8 cellular contexts compared by ENCODE assay signal in genomic region chr13:19862511-19863313, GRCh38. TPM values are rescaled to one million over a fixed set of nuclear protein-coding genes. Genes with fewer than 3 reads are reported as not detected.
A peak's percentile ranks its signal among the peaks of the same experiment; 100 is the strongest.
DNase-seq lines count a peak whose midpoint lies in the region; ATAC-seq and TF ChIP-seq lines count a peak whose summit lies in the region.

No MANE protein-coding gene starts in this region.

- TF ChIP-seq CTCF in WTC11 (IDR thresholded peaks at IDR 0.05) = no peak

- peak overlapping the region; percentile 94 for H3K4me3 ChIP-seq in HUES6 (ENCODE audit: low read depth, low read length)

- peaks cover 11% of the 10 kb centered on the region for H3K36me3 Mint-ChIP-seq in WTC11

- H3K27ac Mint-ChIP-seq in WTC11 = peak overlapping the region; percentile 97

- peak overlapping the region; percentile 78; the same call in 1 of the 2 replicates for H3K27ac ChIP-seq in HUES6 (ENCODE audit: low read depth, low read length)
- peak overlapping the region; percentile 80 for H3K27ac ChIP-seq in caudate nucleus (ENCODE audit: low read depth, low read length)
- peak overlapping the region; percentile 86 for H3K27ac ChIP-seq in layer of hippocampus (ENCODE audit: low read depth, low read length)

- no peaks in the 10 kb centered on the region; the same call in 1 of the 2 replicates for H3K27me3 Mint-ChIP-seq in WTC11 (ENCODE audit: low read depth)

- H3K4me3 Mint-ChIP-seq in WTC11 = peak overlapping the region; percentile 96

- CTCF ChIA-PET in WTC11 (lab: Charles Lee) = interaction anchor here (1.3 kb wide), 1 partner anchor 229 kb away, joined by 3 read pairs; the partner anchor contains the start of gene MPHOSPH8

- POLR2A ChIA-PET in WTC11 (lab: Charles Lee) = interaction anchor here (1.1 to 2.7 kb wide), 4 partner anchors 12 to 97 kb away, joined by 3 to 7 read pairs (median 6); no protein-coding TSS in a partner anchor

- H3K36me3 ChIP-seq in HUES6 (ENCODE audit: control insufficient read depth, insufficient read depth, low read length) = peaks cover 15% of the 10 kb centered on the region

- peaks cover 24% of the 10 kb centered on the region for H3K4me1 Mint-ChIP-seq in WTC11

- peaks cover 10% of the 10 kb centered on the region; the same call in 1 of the 2 replicates for H3K4me1 ChIP-seq in HUES6 (ENCODE audit: control insufficient read depth, insufficient read depth, low read length)

- ATAC-seq in activated CD4-positive, CD25-positive, alpha-beta regulatory T cell treated with anti-CD3 and anti-CD28 coated beads, Interleukin-2, amount 50 U/mL, for 24 hours = no peak
- no peak for ATAC-seq in WTC11
- no peak for ATAC-seq in GM21786 (IDR thresholded peaks at IDR 0.05; ENCODE audit: unreplicated experiment)

- H3K9me3 Mint-ChIP-seq in WTC11 = no peaks in the 10 kb centered on the region

- no peaks in the 10 kb centered on the region for H3K9me3 ChIP-seq in HUES6 (ENCODE audit: control insufficient read depth, insufficient read depth, low read depth, low read length)

- H3K27me3 ChIP-seq in HUES6 (ENCODE audit: control insufficient read depth, insufficient read depth, low read length) (no peaks in the 10 kb centered on the region), layer of hippocampus (ENCODE audit: control insufficient read depth, insufficient read depth, low read length) (no peaks in the 10 kb centered on the region)

- peak overlapping the region; percentile 93 for H3K9ac ChIP-seq in HUES6 (ENCODE audit: low read length)

- peak; percentile 6 to 26 (median 16) for DNase-seq in activated CD4-positive, CD25-positive, alpha-beta regulatory T cell (lab: John Stamatoyannopoulos, UW)
- peak; percentile 41 for DNase-seq in WTC11 (ENCODE audit: low spot score)
- peak in 34 of 61 donors; percentile 5 to 67 (median 46) for DNase-seq in caudate nucleus (lab: John Stamatoyannopoulos, UW)
- peak; percentile 2 to 25 (median 11) for DNase-seq in stimulated activated CD4-positive, alpha-beta T cell treated with anti-CD3 and anti-CD28 coated beads, Interleukin-1b, Interleukin-23, amount 100 ng/mL, for 24 hours (ENCODE audit: low read depth in 4 of 4, low spot score in 1 of 4)

TF ChIP-seq in WTC11, 78 proteins besides CTCF, POLR2A, EP300 and RAD21:
- no peak for TF ChIP-seq FOXK1 (CRISPR knock-in tag; IDR thresholded peaks at IDR 0.05)
- no peak for TF ChIP-seq RORB (CRISPR knock-in tag; IDR thresholded peaks at IDR 0.05)
- TF ChIP-seq ZNF138 (CRISPR knock-in tag; conservative IDR thresholded peaks at IDR 0.05) = no peak
- TF ChIP-seq IRF1 (CRISPR knock-in tag; IDR thresholded peaks at IDR 0.05) = no peak
- TF ChIP-seq RELA (CRISPR knock-in tag; IDR thresholded peaks at IDR 0.05; ENCODE audit: borderline replicate concordance) = no peak
- TF ChIP-seq SP1 (CRISPR knock-in tag; conservative IDR thresholded peaks at IDR 0.05) = no peak
- no peak for TF ChIP-seq TEAD1 (CRISPR knock-in tag; IDR thresholded peaks at IDR 0.05)
- no peak for TF ChIP-seq ATF3 (CRISPR knock-in tag; conservative IDR thresholded peaks at IDR 0.05)
- no peak for TF ChIP-seq CREB1 (CRISPR knock-in tag; IDR thresholded peaks at IDR 0.05)

RNA-seq across cellular contexts. Expression of gene ZMYM5, which starts 0.7 kb away (rescaled TPM):
- total RNA-seq in WTC11 (2021) = 10.1 to 10.7 TPM (median 10.3 TPM) in 3 replicates
